ENCODE assay signal across 8 cellular contexts in the genomic region with DNA sequence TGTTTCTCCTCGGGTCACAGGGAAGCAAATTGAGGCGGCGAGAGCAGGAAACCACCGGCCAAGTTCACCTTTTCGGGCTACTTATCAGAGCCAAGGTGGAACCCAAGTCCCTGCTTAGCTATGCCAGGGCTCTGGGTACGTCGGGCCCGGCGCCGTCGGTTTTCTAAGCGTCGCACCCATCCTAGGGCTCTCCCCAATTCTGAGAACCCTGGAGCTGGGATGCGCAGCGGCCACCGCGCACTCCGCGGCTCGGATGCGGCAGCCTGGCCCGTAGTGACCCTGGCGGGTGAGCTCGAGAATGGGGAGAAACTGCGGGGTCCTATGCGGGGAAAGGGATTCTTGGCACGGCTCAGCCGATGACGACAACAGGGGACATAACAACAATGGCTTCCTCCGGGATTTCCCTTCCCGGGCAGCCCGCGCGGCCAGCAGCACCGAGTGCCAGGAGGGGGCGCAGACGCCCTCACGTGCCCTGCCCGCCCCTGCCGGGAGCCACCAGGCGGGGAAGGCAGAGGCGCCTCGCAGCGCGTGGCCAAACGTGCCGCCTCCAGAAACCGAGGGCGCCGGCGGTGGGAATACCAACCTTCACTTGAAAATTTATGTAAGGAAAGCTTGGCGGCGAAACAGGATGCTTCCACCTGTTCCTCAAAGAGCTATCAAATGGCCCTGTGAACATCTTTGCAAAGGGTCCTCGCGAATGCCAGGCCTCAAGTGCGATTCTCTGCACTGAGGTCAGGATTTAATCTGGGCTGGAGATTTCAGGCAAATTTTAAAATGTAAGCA. TPM values are rescaled to one million over a fixed set of nuclear protein-coding genes. Genes with fewer than 3 reads are reported as not detected.
DNase-seq lines count a peak whose midpoint lies in the region; ATAC-seq and TF ChIP-seq lines count a peak whose summit lies in the region.

No MANE protein-coding gene starts in this region.

- no peaks in the 10 kb centered on the region for H3K36me3 ChIP-seq in A673 (ENCODE audit: insufficient read depth, low read length, poor library complexity, severe bottlenecking)
- H3K36me3 ChIP-seq in lower lobe of right lung = no peaks in the 10 kb centered on the region

- BruUV-seq in A673 (replicated peaks; lab: Mats Ljungman, UMichigan) = no TSS peak

- H3K27ac Mint-ChIP-seq in activated CD4-positive, alpha-beta T cell treated with anti-CD3 and anti-CD28 coated beads for 36 hours = no peak overlapping the region

- peaks cover 41% of the 10 kb centered on the region for H3K27me3 Mint-ChIP-seq in activated CD4-positive, alpha-beta T cell treated with anti-CD3 and anti-CD28 coated beads for 36 hours

- H3K4me1 Mint-ChIP-seq in activated CD4-positive, alpha-beta T cell treated with anti-CD3 and anti-CD28 coated beads for 36 hours = peaks cover 23% of the 10 kb centered on the region

- H3K27me3 ChIP-seq in A673 (replicated peaks; ENCODE audit: insufficient read depth, low read depth, low read length, poor library complexity) (peaks cover 4% of the 10 kb centered on the region), lower lobe of right lung (ENCODE audit: low read depth) (peaks cover 80% of the 10 kb centered on the region)

- no peaks in the 10 kb centered on the region for H3K36me3 Mint-ChIP-seq in activated CD4-positive, alpha-beta T cell treated with anti-CD3 and anti-CD28 coated beads for 36 hours (ENCODE audit: low read depth)

- TF ChIP-seq CTCF in A673 (conservative IDR thresholded peaks at IDR 0.05; ENCODE audit: low read depth, low read length) (peak; percentile 91), lower lobe of right lung (IDR thresholded peaks at IDR 0.05) (peak; percentile 62)

- intact Hi-C loops in A673 (cut with micrococcal nuclease; ENCODE audit: unreplicated experiment) = loop anchor here (5.0 kb wide), 3 partner anchors 37 to 107 kb away; a partner anchor contains a TSS
- intact Hi-C loops in activated CD4-positive, alpha-beta T cell treated with anti-CD3 and anti-CD28 coated beads for 36 hours (cut with DNase I, micrococcal nuclease) = loop anchor here (5.0 kb wide), 2 partner anchors 42 to 418 kb away; a partner anchor contains a TSS
- intact Hi-C loops in lower lobe of right lung (cut with DNase I) = no loop called here

- DNase-seq in A673 (ENCODE audit: low spot score) = peak; percentile 91
- peak; percentile 91 for DNase-seq in NCI-H2227 (lab: John Stamatoyannopoulos, UW; ENCODE audit: unreplicated experiment)
- peak; percentile 80 for DNase-seq in activated CD4-positive, alpha-beta T cell treated with anti-CD3 and anti-CD28 coated beads for 36 hours
- peak; percentile 90 for DNase-seq in dermis blood vessel endothelial cell
- DNase-seq in lower lobe of right lung = peak; percentile 72
- DNase-seq in stimulated activated CD8-positive, alpha-beta memory T cell treated with anti-CD3 and anti-CD28 coated beads, Interleukin-12 subunit alpha, Interleukin-12 subunit beta, amount 100 ng/mL, for 24 hours (ENCODE audit: extremely low read depth) = peak; percentile 34

- ATAC-seq in GM19463 (IDR thresholded peaks at IDR 0.05; ENCODE audit: unreplicated experiment) (peak; percentile 64), lower lobe of right lung (peak; percentile 82 to 85), GM21423 (IDR thresholded peaks at IDR 0.05; ENCODE audit: unreplicated experiment) (no peak)
- ATAC-seq in activated CD4-positive, alpha-beta T cell treated with anti-CD3 and anti-CD28 coated beads for 36 hours = peak; percentile 67

- POLR2A ChIA-PET in A673 (lab: Charles Lee; ENCODE audit: low non-redundant PET) = interaction anchor here (0.5 to 0.6 kb wide), 2 partner anchors 228 to 354 kb away, joined by 3 to 11 read pairs; no protein-coding TSS in a partner anchor
- POLR2A ChIA-PET in activated CD4-positive, alpha-beta T cell treated with anti-CD3 and anti-CD28 coated beads for 36 hours (lab: Charles Lee) = interaction anchor here (0.6 kb wide), 2 partner anchors 48 to 56 kb away, joined by 3 read pairs; a partner anchor contains a TSS

- no peaks in the 10 kb centered on the region for H3K9me3 Mint-ChIP-seq in activated CD4-positive, alpha-beta T cell treated with anti-CD3 and anti-CD28 coated beads for 36 hours (ENCODE audit: low read depth)

- no peak overlapping the region for H3K27ac ChIP-seq in A673 (ENCODE audit: low read depth, low read length, poor library complexity, severe bottlenecking)
- H3K27ac ChIP-seq in lower lobe of right lung = no peak overlapping the region

- peak overlapping the region; percentile 92 for H3K4me3 ChIP-seq in A673 (ENCODE audit: low read depth, low read length, poor library complexity, severe bottlenecking)
- H3K4me3 ChIP-seq in lower lobe of right lung = peak overlapping the region; percentile 40

- H3K9me3 ChIP-seq in A673 (ENCODE audit: low read depth, low read length, poor library complexity, severe bottlenecking) (no peaks in the 10 kb centered on the region), lower lobe of right lung (no peaks in the 10 kb centered on the region)

- CTCF ChIA-PET in A673 (lab: Charles Lee) = interaction anchor here (0.5 to 2.4 kb wide), 6 partner anchors 13 to 44 kb away, joined by 3 to 12 read pairs (median 3); a partner anchor contains a TSS
- CTCF ChIA-PET in activated CD4-positive, alpha-beta T cell treated with anti-CD3 and anti-CD28 coated beads for 36 hours (lab: Charles Lee) = interaction anchor here (0.6 to 6.3 kb wide), 11 partner anchors 8 to 252 kb away, joined by 3 to 82 read pairs (median 4); a partner anchor contains a TSS

- peak overlapping the region; percentile 53 for H3K4me3 Mint-ChIP-seq in activated CD4-positive, alpha-beta T cell treated with anti-CD3 and anti-CD28 coated beads for 36 hours

- H3K4me1 ChIP-seq in A673 (ENCODE audit: insufficient read depth, low read length, poor library complexity, severe bottlenecking) (peaks cover 11% of the 10 kb centered on the region), lower lobe of right lung (peaks cover 32% of the 10 kb centered on the region)

RNA-seq across cellular contexts. Expression of a gene that starts 2.1 kb away (rescaled TPM):
- total RNA-seq in A673 (2021) = 45.0 and 45.6 TPM in 2 replicates
- under 1 TPM; 0.53 to 0.86 TPM for total RNA-seq in activated CD4-positive, alpha-beta T cell treated with anti-CD3 and anti-CD28 coated beads for 36 hours
- total RNA-seq in dermis blood vessel endothelial cell = 17.9 and 25.8 TPM in 2 replicates
- 0.80 TPM for total RNA-seq in lower lobe of right lung

RNA-seq across cellular contexts. Expression of a gene that starts 10.3 kb away (rescaled TPM):
- 2.4 and 2.7 TPM in 2 replicates for total RNA-seq in A673 (2021)
- total RNA-seq in activated CD4-positive, alpha-beta T cell treated with anti-CD3 and anti-CD28 coated beads for 36 hours = not detected
- total RNA-seq in dermis blood vessel endothelial cell = 0.93 and 2.7 TPM in 2 replicates
- total RNA-seq in lower lobe of right lung = not detected

RNA-seq across cellular contexts. Expression of a gene that starts 17.3 kb away (rescaled TPM):
- total RNA-seq in A673 (2021) = 2.2 and 2.8 TPM in 2 replicates
- under 1 TPM; 0.09 to 0.11 TPM for total RNA-seq in activated CD4-positive, alpha-beta T cell treated with anti-CD3 and anti-CD28 coated beads for 36 hours
- total RNA-seq in dermis blood vessel endothelial cell = 0.74 and 1.2 TPM in 2 replicates
- total RNA-seq in lower lobe of right lung = not detected

RNA-seq across cellular contexts. Expression of a gene that starts 43.3 kb away (rescaled TPM):
- total RNA-seq in A673 (2021) (0.64 and 0.68 TPM in 2 replicates), dermis blood vessel endothelial cell (0.37 and 1.0 TPM in 2 replicates), lower lobe of right lung (4.0 TPM)
- 1 to 10 TPM; 1.4 to 1.5 TPM for total RNA-seq in activated CD4-positive, alpha-beta T cell treated with anti-CD3 and anti-CD28 coated beads for 36 hours

RNA-seq across cellular contexts. Expression of a gene that starts 47.8 kb away (rescaled TPM):
- 194 and 210 TPM in 2 replicates for total RNA-seq in A673 (2021)
- total RNA-seq in activated CD4-positive, alpha-beta T cell treated with anti-CD3 and anti-CD28 coated beads for 36 hours = 100 to 1,000 TPM; 107 to 147 TPM
- total RNA-seq in dermis blood vessel endothelial cell = 33.5 and 69.8 TPM in 2 replicates
- total RNA-seq in lower lobe of right lung = 28.8 TPM

Comparison
In these comparisons a context has a peak if more than half of its experiments do, and no peak if none do; other contexts are left out.
1. DNase-seq: peak in every context shown above with its lines; median percentile 91 in A673; 91 in NCI-H2227; 90 in dermis blood vessel endothelial cell; 80 in activated CD4-positive, alpha-beta T cell treated with anti-CD3 and anti-CD28 coated beads for 36 hours; 72 in lower lobe of right lung; 34 in stimulated activated CD8-positive, alpha-beta memory T cell treated with anti-CD3 and anti-CD28 coated beads, Interleukin-12 subunit alpha, Interleukin-12 subunit beta, amount 100 ng/mL, for 24 hours.
2. RNA of a gene that starts 2.1 kb away (total RNA-seq): 45.0 to 45.6 TPM in A673 and 17.9 to 25.8 TPM in dermis blood vessel endothelial cell; 0.53 to 0.86 TPM in activated CD4-positive, alpha-beta T cell treated with anti-CD3 and anti-CD28 coated beads for 36 hours and 0.80 TPM in lower lobe of right lung (single experiment); every median in the first group is over 10 times any median in the second.